ENCODE assay signal across 22 cellular contexts in the genomic region with DNA sequence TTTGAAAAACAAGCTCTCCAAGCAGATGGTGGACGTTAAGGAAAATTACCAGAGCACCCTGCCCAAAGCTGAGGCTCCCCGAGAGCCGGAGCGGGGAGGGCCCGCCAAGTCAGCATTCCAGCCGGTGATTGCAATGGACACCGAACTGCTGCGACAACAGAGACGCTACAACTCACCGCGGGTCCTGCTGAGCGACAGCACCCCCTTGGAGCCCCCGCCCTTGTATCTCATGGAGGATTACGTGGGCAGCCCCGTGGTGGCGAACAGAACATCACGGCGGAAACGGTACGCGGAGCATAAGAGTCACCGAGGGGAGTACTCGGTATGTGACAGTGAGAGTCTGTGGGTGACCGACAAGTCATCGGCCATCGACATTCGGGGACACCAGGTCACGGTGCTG.
DNase-seq lines count a peak whose midpoint lies in the region; FAIRE-seq and TF ChIP-seq lines count a peak whose summit lies in the region.
"Had no signal": no experiment of that assay in that cellular context is flagged by ENCODE, and none has a peak within 500 bp of the region (broad histone marks: within the 10 kb centered on the region; RNA-seq: fewer than 3 reads in every experiment).

No MANE protein-coding gene starts in this region.

- no peak overlapping the region for H3K4me3 ChIP-seq in H1 (ENCODE audit: extremely low read depth in 1 of 4, insufficient read depth in 2 of 4, low read depth in 3 of 4, low read length in 4 of 4)
- no peak overlapping the region for H3K4me3 ChIP-seq in mesendoderm (ENCODE audit: low read length)
- H3K4me3 ChIP-seq: BLaER1, GM12878 had no signal

- no peak overlapping the region for H3K4ac ChIP-seq in H1 (replicated peaks; ENCODE audit: insufficient read length, low read depth, low read length)
- H3K4ac ChIP-seq in mesendoderm (ENCODE audit: low read depth, low read length): no peak overlapping the region

- H3K27ac ChIP-seq in H1 (ENCODE audit: low read depth, low read length) (no peak overlapping the region), mesendoderm (ENCODE audit: low read depth, low read length) (no peak overlapping the region)
- H3K27ac ChIP-seq: BLaER1 had no signal

- peaks cover 0 to 2% (median 0%) of the 10 kb centered on the region in 7 donors for H3K9me3 Mint-ChIP-seq in CD14-positive monocyte
- H3K9me3 Mint-ChIP-seq: CD4-positive, alpha-beta T cell; CD8-positive, alpha-beta T cell had no signal

- H3K4me1 ChIP-seq in H1 (replicated peaks in 1 of 4; ENCODE audit: control insufficient read depth in 3 of 4, insufficient read depth in 4 of 4, low read length in 3 of 4): no peaks in the 10 kb centered on the region; a peak in 1 of 7 replicates
- H3K4me1 ChIP-seq in mesendoderm (ENCODE audit: control insufficient read depth, low read depth, low read length): no peaks in the 10 kb centered on the region
- H3K4me1 ChIP-seq: BE2C, BLaER1 had no signal

- H2AK5ac ChIP-seq in H1 (ENCODE audit: low read depth, low read length) (no peak overlapping the region), mesendoderm (ENCODE audit: low read length) (no peak overlapping the region)

- H3K23me2 ChIP-seq in H1 (ENCODE audit: low read depth, low read length): no peaks in the 10 kb centered on the region

- DNase-seq in H1 (ENCODE audit: low read depth in 1 of 2, low spot score in 2 of 2) (no peak), mesendoderm (no peak), urothelium cell line (ENCODE audit: low spot score) (no peak), CD14-positive monocyte (ENCODE audit: low spot score) (no peak), DMS79 treated with DMSO at 0.1 percent for 48 hours (lab: John Stamatoyannopoulos, UW) (no peak)
- DNase-seq: 8988T; ACHN; BE2C; C1 segment of cervical spinal cord; Calu3; CD4-positive, alpha-beta T cell; CD8-positive, alpha-beta T cell; DND-41; EL; GDM1 had no signal

- H4K20me1 ChIP-seq in H1 (replicated peaks in 1 of 2; ENCODE audit: control insufficient read depth in 1 of 2, insufficient read depth in 2 of 2, low read length in 2 of 2): no peaks in the 10 kb centered on the region
- H4K20me1 ChIP-seq: BLaER1 had no signal

- no peaks in the 10 kb centered on the region for H3K27me3 ChIP-seq in H1 (replicated peaks in 1 of 4; ENCODE audit: control insufficient read depth in 3 of 4, extremely low read depth in 1 of 4, insufficient read depth in 3 of 4, low read length in 3 of 4)
- H3K27me3 ChIP-seq in mesendoderm (ENCODE audit: insufficient read depth, low read length, poor library complexity): no peaks in the 10 kb centered on the region
- H3K27me3 ChIP-seq: BLaER1 had no signal

- FAIRE-seq in H1 (lab: Jason Lieb, UNC) (no peak), urothelium cell line (lab: Jason Lieb, UNC) (peak; percentile 90)
- FAIRE-seq: A204.1, D721Med, GM12878, GM12892, GM18507 had no signal

- H3K4me1 Mint-ChIP-seq in CD14-positive monocyte: no peaks in the 10 kb centered on the region

- CTCF ChIA-PET in H1 (lab: Charles Lee; ENCODE audit: partially characterized antibody): interaction anchor here (2.5 to 3.5 kb wide), 2 partner anchors 7 to 17 kb away, joined by 11 to 18 read pairs; no protein-coding TSS in a partner anchor

- H3K56ac ChIP-seq in H1 (replicated peaks; ENCODE audit: insufficient read length, low read depth, low read length) (no peak overlapping the region), mesendoderm (ENCODE audit: low read length) (no peak overlapping the region)

- no peak overlapping the region for H2BK20ac ChIP-seq in H1 (ENCODE audit: low read length)

- H2BK120ac ChIP-seq in H1 (replicated peaks; ENCODE audit: low read depth, low read length): no peak overlapping the region
- H2BK120ac ChIP-seq in mesendoderm (ENCODE audit: low read depth, low read length): no peak overlapping the region

- no peak overlapping the region for H4K5ac ChIP-seq in H1 (ENCODE audit: insufficient read length, low read depth, low read length)
- H4K5ac ChIP-seq in mesendoderm (ENCODE audit: low read length): no peak overlapping the region

- WGBS in H1 (ENCODE audit: extremely low coverage in 1 of 2, insufficient coverage in 1 of 2, insufficient read length in 1 of 2, insufficient replicate concordance in 2 of 2, low coverage in 1 of 2, low lambda C conversion rate in 2 of 2, missing lambda C conversion rate in 1 of 2), 2 experiments: 97% methylated on average over 28 of the region's 28 CpGs; no CpG with 5 or more reads in 1 of the 2 experiments
- WGBS in mesendoderm (ENCODE audit: extremely low coverage, insufficient coverage, low lambda C conversion rate): no CpG with 5 or more reads among the region's 28 CpGs

- TF ChIP-seq CTCF in H1 (IDR thresholded peaks at IDR 0.05; ENCODE audit: control extremely low read depth in 1 of 3, insufficient read depth in 1 of 3, low read depth in 1 of 3, low read length in 3 of 3) (no peak), CD14-positive monocyte (IDR thresholded peaks at IDR 0.05) (no peak)

- peak overlapping the region in 1 of 2 donors; percentile 28 for H3K4me3 Mint-ChIP-seq in CD14-positive monocyte
- H3K4me3 Mint-ChIP-seq: CD4-positive, alpha-beta T cell; CD8-positive, alpha-beta T cell had no signal

- H4K8ac ChIP-seq in H1 (ENCODE audit: extremely low read depth, insufficient read depth, low read length) (no peak overlapping the region), mesendoderm (ENCODE audit: low read depth, low read length) (no peak overlapping the region)

- H2BK12ac ChIP-seq in H1 (ENCODE audit: low read depth, low read length): no peak overlapping the region

- no peak overlapping the region for H3K18ac ChIP-seq in H1 (ENCODE audit: extremely low read depth, low read length)
- H3K18ac ChIP-seq in mesendoderm (ENCODE audit: low read length): no peak overlapping the region

- H2BK5ac ChIP-seq in H1 (ENCODE audit: low read depth, low read length): no peak overlapping the region
- no peak overlapping the region for H2BK5ac ChIP-seq in mesendoderm (ENCODE audit: low read length)

- H3K79me1 ChIP-seq in H1 (ENCODE audit: low read depth, low read length) (no peaks in the 10 kb centered on the region), mesendoderm (ENCODE audit: low read length) (no peaks in the 10 kb centered on the region)

- TF ChIP-seq RAD21 in H1 (IDR thresholded peaks at IDR 0.05 in 1 of 2, conservative IDR thresholded peaks at IDR 0.05 in 1 of 2; ENCODE audit: low read depth in 2 of 2, low read length in 2 of 2): no peak

- H3K4me2 ChIP-seq in H1 (ENCODE audit: insufficient read depth in 1 of 2, low read depth in 2 of 2, low read length in 2 of 2) (no peak overlapping the region), mesendoderm (ENCODE audit: low read length) (no peak overlapping the region)
- H3K4me2 ChIP-seq: BLaER1 had no signal

- 0 out of 2 replicates have a peak overlapping the region, but pooled peaks have one; percentile 18 for H2BK15ac ChIP-seq in H1 (ENCODE audit: low read length)
- no peak overlapping the region for H2BK15ac ChIP-seq in mesendoderm (replicated peaks; ENCODE audit: low read depth)

- H3K27ac Mint-ChIP-seq in CD14-positive monocyte: no peak overlapping the region
- H3K27ac Mint-ChIP-seq: CD4-positive, alpha-beta T cell; CD8-positive, alpha-beta T cell had no signal

- no peaks in the 10 kb centered on the region for H3K9me3 ChIP-seq in H1 (ENCODE audit: insufficient read depth in 2 of 2, low read depth in 1 of 2, low read length in 1 of 2)
- H3K9me3 ChIP-seq: BE2C, BLaER1, Caco-2 had no signal

- no peak overlapping the region for H2AFZ ChIP-seq in H1 (ENCODE audit: low read length)

- H4K91ac ChIP-seq in H1 (replicated peaks; ENCODE audit: insufficient read length, low read length): no peak overlapping the region

- H3K36me3 Mint-ChIP-seq in CD14-positive monocyte: no peaks in the 10 kb centered on the region
- H3K36me3 Mint-ChIP-seq: CD8-positive, alpha-beta T cell had no signal

- POLR2A ChIA-PET in H1 (lab: Charles Lee; ENCODE audit: partially characterized antibody): no interaction called here

- peaks cover 2 to 4% (median 3%) of the 10 kb centered on the region in 3 donors for H3K27me3 Mint-ChIP-seq in CD14-positive monocyte (ENCODE audit: low read depth in 3 of 3)

- no peaks in the 10 kb centered on the region for H3K79me2 ChIP-seq in H1 (ENCODE audit: control insufficient read depth in 1 of 2, insufficient read depth in 2 of 2, low read length in 2 of 2)
- no peaks in the 10 kb centered on the region for H3K79me2 ChIP-seq in mesendoderm (ENCODE audit: control insufficient read depth, insufficient read depth, low read length)

- H3K14ac ChIP-seq in H1 (ENCODE audit: insufficient read length): no peak overlapping the region

- intact Hi-C loops in CD14-positive monocyte (cut with micrococcal nuclease): no loop called here

- H3K23ac ChIP-seq in H1 (ENCODE audit: insufficient read length) (no peak overlapping the region), mesendoderm (ENCODE audit: low read length) (peak overlapping the region; percentile 53)

- no peak overlapping the region for H3K9ac ChIP-seq in H1 (replicated peaks in 1 of 4; ENCODE audit: extremely low read depth in 1 of 4, low read depth in 3 of 4, low read length in 3 of 4)
- no peak overlapping the region for H3K9ac ChIP-seq in mesendoderm (ENCODE audit: low read length)
- H3K9ac ChIP-seq: BLaER1 had no signal

- H3K36me3 ChIP-seq in H1 (ENCODE audit: control insufficient read depth in 2 of 4, insufficient read depth in 4 of 4, low read length in 3 of 4) (no peaks in the 10 kb centered on the region), mesendoderm (ENCODE audit: control insufficient read depth, insufficient read depth, low read length) (no peaks in the 10 kb centered on the region)
- H3K36me3 ChIP-seq: BE2C, BLaER1 had no signal

- no peak for TF ChIP-seq EP300 in H1 (IDR thresholded peaks at IDR 0.05; ENCODE audit: borderline replicate concordance in 1 of 2, low read depth in 2 of 2, low read length in 2 of 2)

- no peak for TF ChIP-seq POLR2A in H1 (IDR thresholded peaks at IDR 0.05; ENCODE audit: control extremely low read depth in 1 of 2, low read depth in 2 of 2, low read length in 2 of 2)

TF ChIP-seq in H1, 55 proteins besides CTCF, POLR2A, EP300 and RAD21 (continues in another document):
- TF ChIP-seq SP4 (IDR thresholded peaks at IDR 0.05; ENCODE audit: low read length) (no peak), CHD2 (IDR thresholded peaks at IDR 0.05; ENCODE audit: low read length) (no peak), CREB1 (IDR thresholded peaks at IDR 0.05) (no peak), TEAD4 (IDR thresholded peaks at IDR 0.05; ENCODE audit: low read depth, low read length) (no peak), CTBP2 (IDR thresholded peaks at IDR 0.05; ENCODE audit: borderline replicate concordance, insufficient read depth, insufficient read length, low read length) (no peak), TAF1 (IDR thresholded peaks at IDR 0.05; ENCODE audit: low read depth, low read length) (no peak), KDM5A (IDR thresholded peaks at IDR 0.05; ENCODE audit: low read length) (no peak), BCL11A (IDR thresholded peaks at IDR 0.05; ENCODE audit: low read depth in 2 of 2, low read length in 2 of 2) (no peak), KDM4A (IDR thresholded peaks at IDR 0.05; ENCODE audit: low read depth, low read length, severe bottlenecking) (no peak), TBP (IDR thresholded peaks at IDR 0.05; ENCODE audit: low read depth, low read length) (no peak)
